14 cellular contexts compared by ENCODE assay signal in genomic region chr7:66301737-66302136, GRCh38.
"Had no signal": no experiment of that assay in that cellular context is flagged by ENCODE, and none has a peak within 500 bp of the region (broad histone marks: within the 10 kb centered on the region; RNA-seq: fewer than 3 reads in every experiment).

No MANE protein-coding gene starts in this region.

- DNase-seq: activated CD4-positive, alpha-beta T cell treated with anti-CD3 and anti-CD28 coated beads, Interleukin-2, amount 50 U/mL, for 4 hours; activated gamma-delta T cell; activated T-cell treated with anti-CD3 and anti-CD28 coated beads, Interleukin-2, amount 50 U/mL, for 4 hours; brain microvascular endothelial cell; cerebellar nuclear complex; foreskin keratinocyte; heart left ventricle; left ventricle myocardium superior; nephron progenitor cell; ovary; retina; stimulated activated CD4-positive, alpha-beta T cell treated with anti-CD3 and anti-CD28 coated beads, Interleukin-4, amount 100 ng/mL, for 4 hours had no signal

- H3K27me3 Mint-ChIP-seq: activated naive CD8-positive, alpha-beta T cell; dendritic cell treated with granulocyte-macrophage colony-stimulating factor and Interleukin-4, amounts not matched to agents 40 ng/mL and 50 ng/mL, for 4 days had no signal

- H3K4me3 ChIP-seq: heart left ventricle, ovary had no signal

- H3K4me3 Mint-ChIP-seq: activated naive CD8-positive, alpha-beta T cell; activated T-cell treated with anti-CD3 and anti-CD28 coated beads, Interleukin-2, amount 50 U/mL, for 4 hours; dendritic cell treated with granulocyte-macrophage colony-stimulating factor and Interleukin-4, amounts not matched to agents 40 ng/mL and 50 ng/mL, for 4 days; nephron progenitor cell had no signal

- H3K27ac Mint-ChIP-seq: activated naive CD8-positive, alpha-beta T cell; dendritic cell treated with granulocyte-macrophage colony-stimulating factor and Interleukin-4, amounts not matched to agents 40 ng/mL and 50 ng/mL, for 4 days; nephron progenitor cell had no signal
